1 cellular context compared by ENCODE assay signal in the genomic region with DNA sequence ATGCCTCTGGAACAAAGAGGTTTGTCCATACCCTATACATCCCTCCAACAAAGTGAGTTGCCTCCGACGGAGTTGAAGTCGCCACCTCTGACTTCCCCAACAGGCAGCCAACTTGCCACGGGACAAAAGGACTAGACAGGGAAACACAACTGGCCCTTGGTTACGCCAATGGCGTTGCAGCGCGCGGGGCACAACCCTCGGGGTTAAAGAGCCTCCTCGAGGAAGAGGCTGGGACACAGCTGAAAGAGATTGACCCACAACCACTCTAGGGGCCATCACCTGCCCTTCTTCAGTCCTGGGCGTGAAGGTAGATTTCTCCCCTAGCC.
TF ChIP-seq lines count a peak whose summit lies in the region.

No MANE protein-coding gene starts in this region.

TF ChIP-seq in HepG2, 621 proteins besides CTCF, POLR2A, EP300 and RAD21 (continued from another document and continues in another):
- TF ChIP-seq, protein P1, sequence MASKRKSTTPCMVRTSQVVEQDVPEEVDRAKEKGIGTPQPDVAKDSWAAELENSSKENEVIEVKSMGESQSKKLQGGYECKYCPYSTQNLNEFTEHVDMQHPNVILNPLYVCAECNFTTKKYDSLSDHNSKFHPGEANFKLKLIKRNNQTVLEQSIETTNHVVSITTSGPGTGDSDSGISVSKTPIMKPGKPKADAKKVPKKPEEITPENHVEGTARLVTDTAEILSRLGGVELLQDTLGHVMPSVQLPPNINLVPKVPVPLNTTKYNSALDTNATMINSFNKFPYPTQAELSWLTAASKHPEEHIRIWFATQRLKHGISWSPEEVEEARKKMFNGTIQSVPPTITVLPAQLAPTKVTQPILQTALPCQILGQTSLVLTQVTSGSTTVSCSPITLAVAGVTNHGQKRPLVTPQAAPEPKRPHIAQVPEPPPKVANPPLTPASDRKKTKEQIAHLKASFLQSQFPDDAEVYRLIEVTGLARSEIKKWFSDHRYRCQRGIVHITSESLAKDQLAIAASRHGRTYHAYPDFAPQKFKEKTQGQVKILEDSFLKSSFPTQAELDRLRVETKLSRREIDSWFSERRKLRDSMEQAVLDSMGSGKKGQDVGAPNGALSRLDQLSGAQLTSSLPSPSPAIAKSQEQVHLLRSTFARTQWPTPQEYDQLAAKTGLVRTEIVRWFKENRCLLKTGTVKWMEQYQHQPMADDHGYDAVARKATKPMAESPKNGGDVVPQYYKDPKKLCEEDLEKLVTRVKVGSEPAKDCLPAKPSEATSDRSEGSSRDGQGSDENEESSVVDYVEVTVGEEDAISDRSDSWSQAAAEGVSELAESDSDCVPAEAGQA (IDR thresholded peaks at IDR 0.05; ENCODE audit: low read depth) = no peak
- TF ChIP-seq, protein P1 (CRISPR knock-in tag; IDR thresholded peaks at IDR 0.05; ENCODE audit: borderline replicate concordance) = 0 out of 2 replicates have a peak, but pooled peaks have one; percentile 51
- TF ChIP-seq PPARG (CRISPR knock-in tag; conservative IDR thresholded peaks at IDR 0.05) = no peak
- TF ChIP-seq, protein P2, sequence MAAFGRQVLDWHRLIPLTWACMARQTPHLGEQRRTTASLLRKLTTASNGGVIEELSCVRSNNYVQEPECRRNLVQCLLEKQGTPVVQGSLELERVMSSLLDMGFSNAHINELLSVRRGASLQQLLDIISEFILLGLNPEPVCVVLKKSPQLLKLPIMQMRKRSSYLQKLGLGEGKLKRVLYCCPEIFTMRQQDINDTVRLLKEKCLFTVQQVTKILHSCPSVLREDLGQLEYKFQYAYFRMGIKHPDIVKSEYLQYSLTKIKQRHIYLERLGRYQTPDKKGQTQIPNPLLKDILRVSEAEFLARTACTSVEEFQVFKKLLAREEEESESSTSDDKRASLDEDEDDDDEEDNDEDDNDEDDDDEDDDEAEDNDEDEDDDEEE (CRISPR knock-in tag; IDR thresholded peaks at IDR 0.05) = no peak; the same call in 1 of the 2 replicates
- TF ChIP-seq ARID2 (CRISPR knock-in tag; IDR thresholded peaks at IDR 0.05; ENCODE audit: borderline replicate concordance) = no peak
- TF ChIP-seq, protein P3, sequence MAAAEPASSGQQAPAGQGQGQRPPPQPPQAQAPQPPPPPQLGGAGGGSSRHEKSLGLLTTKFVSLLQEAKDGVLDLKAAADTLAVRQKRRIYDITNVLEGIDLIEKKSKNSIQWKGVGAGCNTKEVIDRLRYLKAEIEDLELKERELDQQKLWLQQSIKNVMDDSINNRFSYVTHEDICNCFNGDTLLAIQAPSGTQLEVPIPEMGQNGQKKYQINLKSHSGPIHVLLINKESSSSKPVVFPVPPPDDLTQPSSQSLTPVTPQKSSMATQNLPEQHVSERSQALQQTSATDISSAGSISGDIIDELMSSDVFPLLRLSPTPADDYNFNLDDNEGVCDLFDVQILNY (CRISPR knock-in tag; conservative IDR thresholded peaks at IDR 0.05) = peak; percentile 72
- no peak for TF ChIP-seq SRSF1 (optimal IDR thresholded peaks at IDR 0.05; ENCODE audit: low read depth, low read length)
- no peak for TF ChIP-seq CREM (IDR thresholded peaks at IDR 0.05)
- TF ChIP-seq CREM (CRISPR knock-in tag; IDR thresholded peaks at IDR 0.05) = no peak
- TF ChIP-seq, protein P4, sequence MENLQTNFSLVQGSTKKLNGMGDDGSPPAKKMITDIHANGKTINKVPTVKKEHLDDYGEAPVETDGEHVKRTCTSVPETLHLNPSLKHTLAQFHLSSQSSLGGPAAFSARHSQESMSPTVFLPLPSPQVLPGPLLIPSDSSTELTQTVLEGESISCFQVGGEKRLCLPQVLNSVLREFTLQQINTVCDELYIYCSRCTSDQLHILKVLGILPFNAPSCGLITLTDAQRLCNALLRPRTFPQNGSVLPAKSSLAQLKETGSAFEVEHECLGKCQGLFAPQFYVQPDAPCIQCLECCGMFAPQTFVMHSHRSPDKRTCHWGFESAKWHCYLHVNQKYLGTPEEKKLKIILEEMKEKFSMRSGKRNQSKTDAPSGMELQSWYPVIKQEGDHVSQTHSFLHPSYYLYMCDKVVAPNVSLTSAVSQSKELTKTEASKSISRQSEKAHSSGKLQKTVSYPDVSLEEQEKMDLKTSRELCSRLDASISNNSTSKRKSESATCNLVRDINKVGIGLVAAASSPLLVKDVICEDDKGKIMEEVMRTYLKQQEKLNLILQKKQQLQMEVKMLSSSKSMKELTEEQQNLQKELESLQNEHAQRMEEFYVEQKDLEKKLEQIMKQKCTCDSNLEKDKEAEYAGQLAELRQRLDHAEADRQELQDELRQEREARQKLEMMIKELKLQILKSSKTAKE (CRISPR knock-in tag; IDR thresholded peaks at IDR 0.05; ENCODE audit: borderline replicate concordance) = 0 out of 2 replicates have a peak, but pooled peaks have one; percentile 28
- no peak for TF ChIP-seq KMT2B (CRISPR knock-in tag; IDR thresholded peaks at IDR 0.05)
- TF ChIP-seq ZNF788 (CRISPR knock-in tag; IDR thresholded peaks at IDR 0.05; ENCODE audit: borderline replicate concordance) = no peak; the same call in 1 of the 2 replicates
- TF ChIP-seq TP53 (CRISPR knock-in tag; conservative IDR thresholded peaks at IDR 0.05) = no peak
- no peak for TF ChIP-seq ZNF224 (CRISPR knock-in tag; IDR thresholded peaks at IDR 0.05)
- TF ChIP-seq RORA (CRISPR knock-in tag; IDR thresholded peaks at IDR 0.05) = no peak
- TF ChIP-seq ZNF567 (CRISPR knock-in tag; IDR thresholded peaks at IDR 0.05; ENCODE audit: borderline replicate concordance) = no peak
- TF ChIP-seq, protein P5, sequence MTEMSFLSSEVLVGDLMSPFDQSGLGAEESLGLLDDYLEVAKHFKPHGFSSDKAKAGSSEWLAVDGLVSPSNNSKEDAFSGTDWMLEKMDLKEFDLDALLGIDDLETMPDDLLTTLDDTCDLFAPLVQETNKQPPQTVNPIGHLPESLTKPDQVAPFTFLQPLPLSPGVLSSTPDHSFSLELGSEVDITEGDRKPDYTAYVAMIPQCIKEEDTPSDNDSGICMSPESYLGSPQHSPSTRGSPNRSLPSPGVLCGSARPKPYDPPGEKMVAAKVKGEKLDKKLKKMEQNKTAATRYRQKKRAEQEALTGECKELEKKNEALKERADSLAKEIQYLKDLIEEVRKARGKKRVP (CRISPR knock-in tag; IDR thresholded peaks at IDR 0.05) = 0 out of 4 replicates have a peak, but pooled peaks of 1 of the 2 experiments have one; percentile 57
- no peak for TF ChIP-seq CHD4 (IDR thresholded peaks at IDR 0.05; ENCODE audit: borderline replicate concordance, low read length)
- TF ChIP-seq, protein P6, sequence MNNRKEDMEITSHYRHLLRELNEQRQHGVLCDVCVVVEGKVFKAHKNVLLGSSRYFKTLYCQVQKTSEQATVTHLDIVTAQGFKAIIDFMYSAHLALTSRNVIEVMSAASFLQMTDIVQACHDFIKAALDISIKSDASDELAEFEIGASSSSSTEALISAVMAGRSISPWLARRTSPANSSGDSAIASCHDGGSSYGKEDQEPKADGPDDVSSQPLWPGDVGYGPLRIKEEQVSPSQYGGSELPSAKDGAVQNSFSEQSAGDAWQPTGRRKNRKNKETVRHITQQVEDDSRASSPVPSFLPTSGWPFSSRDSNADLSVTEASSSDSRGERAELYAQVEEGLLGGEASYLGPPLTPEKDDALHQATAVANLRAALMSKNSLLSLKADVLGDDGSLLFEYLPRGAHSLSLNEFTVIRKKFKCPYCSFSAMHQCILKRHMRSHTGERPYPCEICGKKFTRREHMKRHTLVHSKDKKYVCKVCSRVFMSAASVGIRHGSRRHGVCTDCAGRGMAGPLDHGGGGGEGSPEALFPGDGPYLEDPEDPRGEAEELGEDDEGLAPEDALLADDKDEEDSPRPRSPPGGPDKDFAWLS (CRISPR knock-in tag; IDR thresholded peaks at IDR 0.05; ENCODE audit: borderline replicate concordance) = no peak
- no peak for TF ChIP-seq RAD51 (IDR thresholded peaks at IDR 0.05; ENCODE audit: borderline replicate concordance)
- no peak for TF ChIP-seq FOXA1 (IDR thresholded peaks at IDR 0.05)
- no peak for TF ChIP-seq FOXA1 (CRISPR knock-in tag; IDR thresholded peaks at IDR 0.05)
- no peak for TF ChIP-seq KDM1A (CRISPR knock-in tag; IDR thresholded peaks at IDR 0.05)
- TF ChIP-seq ZNF563 (CRISPR knock-in tag; IDR thresholded peaks at IDR 0.05) = no peak; the same call in 1 of the 2 replicates
- TF ChIP-seq ZNF329 (CRISPR knock-in tag; IDR thresholded peaks at IDR 0.05; ENCODE audit: low read depth) = no peak
- no peak for TF ChIP-seq GATA4 (IDR thresholded peaks at IDR 0.05; ENCODE audit: borderline replicate concordance, low read depth)
- TF ChIP-seq DR1 (CRISPR knock-in tag; IDR thresholded peaks at IDR 0.05) = peak; percentile 70; the same call in 1 of the 2 replicates
- peak; percentile 54 for TF ChIP-seq ISL2 (CRISPR knock-in tag; IDR thresholded peaks at IDR 0.05)
- peak; percentile 13; the same call in 1 of the 2 replicates for TF ChIP-seq RARG (CRISPR knock-in tag; IDR thresholded peaks at IDR 0.05; ENCODE audit: low read depth)
- no peak; the same call in 1 of the 2 replicates for TF ChIP-seq POLR2AphosphoS5 (IDR thresholded peaks at IDR 0.05; ENCODE audit: low read depth, low read length)
- TF ChIP-seq ZNF703 (CRISPR knock-in tag; IDR thresholded peaks at IDR 0.05; ENCODE audit: borderline replicate concordance) = no peak
- TF ChIP-seq, protein P7, sequence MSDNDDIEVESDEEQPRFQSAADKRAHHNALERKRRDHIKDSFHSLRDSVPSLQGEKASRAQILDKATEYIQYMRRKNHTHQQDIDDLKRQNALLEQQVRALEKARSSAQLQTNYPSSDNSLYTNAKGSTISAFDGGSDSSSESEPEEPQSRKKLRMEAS (IDR thresholded peaks at IDR 0.05) = no peak
- TF ChIP-seq NR1H2 (CRISPR knock-in tag; IDR thresholded peaks at IDR 0.05; ENCODE audit: borderline replicate concordance, low read depth) = no peak
- no peak for TF ChIP-seq ZNF850 (CRISPR knock-in tag; conservative IDR thresholded peaks at IDR 0.05)
- no peak for TF ChIP-seq NR2F6 (IDR thresholded peaks at IDR 0.05)
- no peak for TF ChIP-seq NR2F6 (CRISPR knock-in tag; IDR thresholded peaks at IDR 0.05)
- no peak for TF ChIP-seq THAP11 (CRISPR knock-in tag; IDR thresholded peaks at IDR 0.05)
- TF ChIP-seq, protein P8, sequence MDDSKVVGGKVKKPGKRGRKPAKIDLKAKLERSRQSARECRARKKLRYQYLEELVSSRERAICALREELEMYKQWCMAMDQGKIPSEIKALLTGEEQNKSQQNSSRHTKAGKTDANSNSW (CRISPR knock-in tag; IDR thresholded peaks at IDR 0.05; ENCODE audit: borderline replicate concordance) = 0 out of 2 replicates have a peak, but pooled peaks have one; percentile 13
- no peak for TF ChIP-seq ZNF556 (CRISPR knock-in tag; IDR thresholded peaks at IDR 0.05; ENCODE audit: borderline replicate concordance)
- no peak for TF ChIP-seq YEATS2 (CRISPR knock-in tag; IDR thresholded peaks at IDR 0.05; ENCODE audit: borderline replicate concordance)
- TF ChIP-seq CENPX (CRISPR knock-in tag; IDR thresholded peaks at IDR 0.05) = no peak
- TF ChIP-seq ZNF160 (CRISPR knock-in tag; IDR thresholded peaks at IDR 0.05) = no peak; the same call in 1 of the 2 replicates
- TF ChIP-seq, protein P9, sequence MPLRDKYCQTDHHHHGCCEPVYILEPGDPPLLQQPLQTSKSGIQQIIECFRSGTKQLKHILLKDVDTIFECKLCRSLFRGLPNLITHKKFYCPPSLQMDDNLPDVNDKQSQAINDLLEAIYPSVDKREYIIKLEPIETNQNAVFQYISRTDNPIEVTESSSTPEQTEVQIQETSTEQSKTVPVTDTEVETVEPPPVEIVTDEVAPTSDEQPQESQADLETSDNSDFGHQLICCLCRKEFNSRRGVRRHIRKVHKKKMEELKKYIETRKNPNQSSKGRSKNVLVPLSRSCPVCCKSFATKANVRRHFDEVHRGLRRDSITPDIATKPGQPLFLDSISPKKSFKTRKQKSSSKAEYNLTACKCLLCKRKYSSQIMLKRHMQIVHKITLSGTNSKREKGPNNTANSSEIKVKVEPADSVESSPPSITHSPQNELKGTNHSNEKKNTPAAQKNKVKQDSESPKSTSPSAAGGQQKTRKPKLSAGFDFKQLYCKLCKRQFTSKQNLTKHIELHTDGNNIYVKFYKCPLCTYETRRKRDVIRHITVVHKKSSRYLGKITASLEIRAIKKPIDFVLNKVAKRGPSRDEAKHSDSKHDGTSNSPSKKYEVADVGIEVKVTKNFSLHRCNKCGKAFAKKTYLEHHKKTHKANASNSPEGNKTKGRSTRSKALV (CRISPR knock-in tag; IDR thresholded peaks at IDR 0.05) = 0 out of 2 replicates have a peak, but pooled peaks have one; percentile 16
- no peak for TF ChIP-seq ZNF570 (CRISPR knock-in tag; IDR thresholded peaks at IDR 0.05; ENCODE audit: borderline replicate concordance)
- TF ChIP-seq SAP130 (CRISPR knock-in tag; IDR thresholded peaks at IDR 0.05; ENCODE audit: low read depth) = no peak
- no peak for TF ChIP-seq ADNP (CRISPR knock-in tag; IDR thresholded peaks at IDR 0.05)
- no peak for TF ChIP-seq ZNF839 (CRISPR knock-in tag; IDR thresholded peaks at IDR 0.05; ENCODE audit: borderline replicate concordance)
- TF ChIP-seq SP140L (CRISPR knock-in tag; IDR thresholded peaks at IDR 0.05; ENCODE audit: borderline replicate concordance) = no peak
- no peak for TF ChIP-seq ZNF678 (CRISPR knock-in tag; IDR thresholded peaks at IDR 0.05)
- TF ChIP-seq EHMT2 (IDR thresholded peaks at IDR 0.05; ENCODE audit: borderline replicate concordance, low read depth, low read length) = no peak
- TF ChIP-seq NFE2L1 (CRISPR knock-in tag; IDR thresholded peaks at IDR 0.05; ENCODE audit: borderline replicate concordance) = no peak
- TF ChIP-seq MAFF (IDR thresholded peaks at IDR 0.05; ENCODE audit: low read depth, low read length) = no peak
- no peak for TF ChIP-seq KAT7 (CRISPR knock-in tag; IDR thresholded peaks at IDR 0.05; ENCODE audit: borderline replicate concordance)
- TF ChIP-seq SPEN (CRISPR knock-in tag; IDR thresholded peaks at IDR 0.05; ENCODE audit: low read depth) = no peak
